In the genomic region with DNA sequence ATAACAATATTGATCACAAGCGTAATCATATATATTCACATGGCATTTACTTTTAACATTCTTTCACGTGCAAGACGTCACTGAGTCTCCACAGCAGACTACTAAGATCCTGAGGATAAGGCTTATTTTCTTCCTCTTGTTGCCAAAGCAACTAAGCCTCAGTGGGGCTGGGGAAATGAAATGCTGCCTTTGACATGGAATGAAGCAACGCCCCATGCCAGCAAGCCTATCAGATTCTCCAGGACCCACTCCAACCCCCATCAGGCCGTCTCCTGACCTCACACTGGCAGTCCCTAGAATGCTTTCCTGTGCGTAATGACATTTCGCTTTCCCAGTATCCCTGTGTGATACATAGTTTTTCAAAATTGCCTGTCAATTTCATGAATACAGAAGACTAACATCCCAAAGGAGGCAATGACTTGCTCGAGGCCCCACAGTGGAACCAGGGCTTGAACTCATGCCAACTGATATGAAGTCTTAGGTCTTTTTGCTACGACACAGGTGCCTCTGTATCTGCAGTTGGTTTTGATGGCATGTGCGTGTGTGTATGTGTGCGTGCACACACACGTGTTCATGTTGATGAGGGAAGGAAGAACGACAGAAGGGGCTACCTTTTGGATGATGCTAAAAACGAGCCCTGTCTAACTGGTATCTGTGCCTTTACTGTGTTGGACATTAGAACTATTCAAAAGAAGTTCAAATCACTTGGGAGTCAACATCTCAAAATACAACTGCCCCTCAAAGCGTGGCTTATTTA, we compare ENCODE assay signal across 2 cellular contexts.
TF ChIP-seq lines count a peak whose summit lies in the region.

No MANE protein-coding gene starts in this region.

TF ChIP-seq in HepG2, 621 proteins besides CTCF, POLR2A, EP300 and RAD21:
- TF ChIP-seq ZBTB2 (CRISPR knock-in tag; IDR thresholded peaks at IDR 0.05; ENCODE audit: low read depth) (no peak), ZNF605 (CRISPR knock-in tag; IDR thresholded peaks at IDR 0.05) (no peak), PHB2 (IDR thresholded peaks at IDR 0.05; ENCODE audit: partially characterized antibody) (no peak), NR1H2 (CRISPR knock-in tag; IDR thresholded peaks at IDR 0.05; ENCODE audit: borderline replicate concordance, low read depth) (no peak), MAFG (CRISPR knock-in tag; IDR thresholded peaks at IDR 0.05) (no peak), ARID3A (IDR thresholded peaks at IDR 0.05; ENCODE audit: low read depth, low read length) (no peak), YEATS4 (CRISPR knock-in tag; IDR thresholded peaks at IDR 0.05; ENCODE audit: borderline replicate concordance) (no peak)
- TF ChIP-seq, protein P1, sequence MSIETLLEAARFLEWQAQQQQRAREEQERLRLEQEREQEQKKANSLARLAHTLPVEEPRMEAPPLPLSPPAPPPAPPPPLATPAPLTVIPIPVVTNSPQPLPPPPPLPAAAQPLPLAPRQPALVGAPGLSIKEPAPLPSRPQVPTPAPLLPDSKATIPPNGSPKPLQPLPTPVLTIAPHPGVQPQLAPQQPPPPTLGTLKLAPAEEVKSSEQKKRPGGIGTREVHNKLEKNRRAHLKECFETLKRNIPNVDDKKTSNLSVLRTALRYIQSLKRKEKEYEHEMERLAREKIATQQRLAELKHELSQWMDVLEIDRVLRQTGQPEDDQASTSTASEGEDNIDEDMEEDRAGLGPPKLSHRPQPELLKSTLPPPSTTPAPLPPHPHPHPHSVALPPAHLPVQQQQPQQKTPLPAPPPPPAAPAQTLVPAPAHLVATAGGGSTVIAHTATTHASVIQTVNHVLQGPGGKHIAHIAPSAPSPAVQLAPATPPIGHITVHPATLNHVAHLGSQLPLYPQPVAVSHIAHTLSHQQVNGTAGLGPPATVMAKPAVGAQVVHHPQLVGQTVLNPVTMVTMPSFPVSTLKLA (IDR thresholded peaks at IDR 0.05): peak; percentile 96
- TF ChIP-seq, protein P2, sequence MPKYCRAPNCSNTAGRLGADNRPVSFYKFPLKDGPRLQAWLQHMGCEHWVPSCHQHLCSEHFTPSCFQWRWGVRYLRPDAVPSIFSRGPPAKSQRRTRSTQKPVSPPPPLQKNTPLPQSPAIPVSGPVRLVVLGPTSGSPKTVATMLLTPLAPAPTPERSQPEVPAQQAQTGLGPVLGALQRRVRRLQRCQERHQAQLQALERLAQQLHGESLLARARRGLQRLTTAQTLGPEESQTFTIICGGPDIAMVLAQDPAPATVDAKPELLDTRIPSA (CRISPR knock-in tag; IDR thresholded peaks at IDR 0.05; ENCODE audit: borderline replicate concordance): no peak

TF ChIP-seq in K562, 482 proteins besides CTCF, POLR2A, EP300 and RAD21:
- TF ChIP-seq RUNX1 (IDR thresholded peaks at IDR 0.05; ENCODE audit: low read depth) (no peak), RFX1 (IDR thresholded peaks at IDR 0.05) (0 out of 2 replicates have a peak, but pooled peaks have one; percentile 6), HNRNPLL (IDR thresholded peaks at IDR 0.05; ENCODE audit: low read depth, low read length, poor library complexity, severe bottlenecking) (no peak)
TF ChIP-seq in K562: peak in this region for 1.
